ENCODE assay signal across 28 cellular contexts in the genomic region with DNA sequence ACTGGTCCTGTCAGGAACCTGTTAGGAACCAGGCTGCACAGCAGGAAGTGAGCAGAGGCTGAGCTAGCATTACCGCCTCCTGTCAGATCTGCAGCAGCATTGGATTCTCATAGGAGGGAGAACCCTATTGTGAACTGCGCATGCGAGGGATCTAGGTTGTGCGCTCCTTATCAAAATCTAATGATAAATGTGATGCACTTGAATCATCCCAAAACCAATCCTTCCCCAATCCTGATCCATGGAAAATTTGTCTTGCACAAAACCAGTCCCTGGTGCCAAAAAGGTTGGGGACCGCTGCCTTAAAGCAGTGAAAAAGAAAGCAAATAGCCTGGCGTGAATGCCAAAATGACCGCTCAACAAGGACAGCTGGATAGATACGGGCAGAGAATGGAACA.
"Had no signal": no experiment of that assay in that cellular context is flagged by ENCODE, and none has a peak within 500 bp of the region (broad histone marks: within the 10 kb centered on the region; RNA-seq: fewer than 3 reads in every experiment).

No MANE protein-coding gene starts in this region.

- H3K9me3 Mint-ChIP-seq: natural killer cell treated with Interleukin-12 subunit alpha and Interleukin-12 subunit beta and Interleukin-15 and Interleukin-18, amount 100 ng/mL, for 72 hours; T-helper 1 cell treated with Interleukin-12 subunit alpha and Interleukin-12 subunit beta and Interleukin-4 antibody, amounts not matched to agents 30 μg/mL and 1 μg/mL, for 36 hours had no signal

- H3K27me3 ChIP-seq: esophagus squamous epithelium, heart right ventricle, neutrophil, upper lobe of left lung, vagina had no signal

- H3K27ac ChIP-seq: epithelial cell of prostate, esophagus squamous epithelium, heart right ventricle, lower lobe of right lung, VCaP had no signal

- DNase-seq: activated CD4-positive, alpha-beta T cell treated with anti-CD3 and anti-CD28 coated beads for 48 hours; activated CD4-positive, alpha-beta T cell treated with anti-CD3 and anti-CD28 coated beads, Interleukin-2, amount 50 U/mL, for 48 hours; activated CD8-positive, alpha-beta memory T cell treated with anti-CD3 and anti-CD28 coated beads, Interleukin-2, amount 50 U/mL, for 4 hours; activated gamma-delta T cell; activated naive CD4-positive, alpha-beta T cell treated with anti-CD3 and anti-CD28 coated beads, Interleukin-2, amount 50 U/mL, for 16 hours; activated T-cell treated with anti-CD3 and anti-CD28 coated beads, Interleukin-2, amount 50 U/mL, for 1 hour; effector CD4-positive, alpha-beta T cell; esophagus squamous epithelium; foreskin melanocyte; heart right ventricle; lower lobe of right lung; mucosa of descending colon; stimulated activated CD4-positive, alpha-beta T cell treated with anti-CD3 and anti-CD28 coated beads, Interleukin-12 subunit alpha, Interleukin-12 subunit beta, amount 100 ng/mL, for 4 hours; stimulated activated CD4-positive, alpha-beta T cell treated with anti-CD3 and anti-CD28 coated beads, Interleukin-4, amount 100 ng/mL, for 1 hour; stimulated activated naive CD8-positive, alpha-beta T cell treated with anti-CD3 and anti-CD28 coated beads, Interleukin-15, Interleukin-2, amounts not matched to agents 100 U/mL and 50 U/mL, for 24 hours; T-helper 9 cell had no signal

- H3K4me3 ChIP-seq: esophagus squamous epithelium, heart right ventricle, lower lobe of right lung, mucosa of descending colon, skin epidermis, upper lobe of left lung, vagina had no signal

- H3K27ac Mint-ChIP-seq: progenitor cell of endocrine pancreas; T-helper 1 cell treated with Interleukin-12 subunit alpha and Interleukin-12 subunit beta and Interleukin-4 antibody, amounts not matched to agents 30 μg/mL and 1 μg/mL, for 36 hours had no signal

- FAIRE-seq: TTC549 had no signal

- H3K4me3 Mint-ChIP-seq: natural killer cell treated with Interleukin-12 subunit alpha and Interleukin-12 subunit beta and Interleukin-15 and Interleukin-18, amount 100 ng/mL, for 72 hours; T-helper 1 cell treated with Interleukin-12 subunit alpha and Interleukin-12 subunit beta and Interleukin-4 antibody, amounts not matched to agents 30 μg/mL and 1 μg/mL, for 36 hours had no signal

- ATAC-seq: activated CD4-positive, CD25-positive, alpha-beta regulatory T cell treated with anti-CD3 and anti-CD28 coated beads, Interleukin-2, amount 50 U/mL, for 24 hours; lower lobe of right lung; mucosa of descending colon; natural killer cell treated with Interleukin-12 subunit alpha and Interleukin-12 subunit beta and Interleukin-15 and Interleukin-18, amount 100 ng/mL, for 72 hours; sciatic nerve; stimulated activated naive CD8-positive, alpha-beta T cell treated with anti-CD3 and anti-CD28 coated beads, Interleukin-15, Interleukin-2, amounts not matched to agents 100 U/mL and 50 U/mL, for 24 hours had no signal

- H3K27me3 Mint-ChIP-seq: natural killer cell treated with Interleukin-12 subunit alpha and Interleukin-12 subunit beta and Interleukin-15 and Interleukin-18, amount 100 ng/mL, for 72 hours; progenitor cell of endocrine pancreas had no signal

- H3K36me3 Mint-ChIP-seq: natural killer cell treated with Interleukin-12 subunit alpha and Interleukin-12 subunit beta and Interleukin-15 and Interleukin-18, amount 100 ng/mL, for 72 hours had no signal

- H3K9me3 ChIP-seq: esophagus squamous epithelium, heart right ventricle, lower lobe of right lung, mucosa of descending colon, neutrophil, upper lobe of left lung, vagina had no signal
